Comparison of ENCODE assay signal across 12 cellular contexts in the genomic region with DNA sequence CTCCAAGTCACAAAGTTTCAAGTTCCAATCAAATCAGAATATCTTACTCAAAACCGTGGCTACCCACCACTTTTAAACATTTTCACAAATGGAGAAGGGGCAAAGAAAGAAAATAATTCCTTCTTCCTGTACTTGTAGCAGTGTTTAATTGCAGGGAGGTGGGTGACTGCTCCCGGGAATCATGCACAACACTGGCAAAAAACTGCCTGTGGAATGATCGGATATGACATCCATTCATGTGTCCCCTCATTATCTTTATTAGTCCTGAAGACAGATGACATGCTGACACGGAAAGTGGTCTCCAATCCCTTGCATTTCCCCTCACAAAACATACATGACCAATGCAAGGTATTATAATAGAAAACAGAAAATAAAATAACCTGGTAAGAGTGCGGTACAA. TPM values are rescaled to one million over a fixed set of nuclear protein-coding genes. Genes with fewer than 3 reads are reported as not detected.
DNase-seq lines count a peak whose midpoint lies in the region; ATAC-seq and TF ChIP-seq lines count a peak whose summit lies in the region.
"Had no signal": no experiment of that assay in that cellular context is flagged by ENCODE, and none has a peak within 500 bp of the region (broad histone marks: within the 10 kb centered on the region; RNA-seq: fewer than 3 reads in every experiment).

No MANE protein-coding gene starts in this region.

- H3K4me1 Mint-ChIP-seq in natural killer cell treated with Interleukin-12 subunit alpha and Interleukin-12 subunit beta and Interleukin-15 and Interleukin-18, amount 100 ng/mL, for 72 hours (ENCODE audit: low read depth in 2 of 2) = peaks cover 38 to 50% of the 10 kb centered on the region in 2 donors

- peak overlapping the region; percentile 96 for H3K4me3 Mint-ChIP-seq in natural killer cell treated with Interleukin-12 subunit alpha and Interleukin-12 subunit beta and Interleukin-15 and Interleukin-18, amount 100 ng/mL, for 72 hours

- ATAC-seq in natural killer cell treated with Interleukin-12 subunit alpha and Interleukin-12 subunit beta and Interleukin-15 and Interleukin-18, amount 100 ng/mL, for 72 hours = no peak
- ATAC-seq in HG03108 (IDR thresholded peaks at IDR 0.05; ENCODE audit: unreplicated experiment) (no peak), omental fat pad (ENCODE audit: low FRiP score) (no peak)

- no peaks in the 10 kb centered on the region for H3K36me3 Mint-ChIP-seq in natural killer cell treated with Interleukin-12 subunit alpha and Interleukin-12 subunit beta and Interleukin-15 and Interleukin-18, amount 100 ng/mL, for 72 hours

- H3K36me3 ChIP-seq in HUES64 (ENCODE audit: insufficient read depth, low read length) = no peaks in the 10 kb centered on the region
- H3K36me3 ChIP-seq: transverse colon had no signal

- no peaks in the 10 kb centered on the region for H3K9me3 Mint-ChIP-seq in natural killer cell treated with Interleukin-12 subunit alpha and Interleukin-12 subunit beta and Interleukin-15 and Interleukin-18, amount 100 ng/mL, for 72 hours

- WGBS in HUES64 = 84% methylated on average over 5 of the region's 5 CpGs

- TF ChIP-seq CTCF in AG09309 (IDR thresholded peaks at IDR 0.05; ENCODE audit: control insufficient read depth, insufficient read depth, low read depth, low read length, missing control alignments) (no peak), cardiac fibroblast (IDR thresholded peaks at IDR 0.05; ENCODE audit: low read depth, low read length) (no peak), omental fat pad (IDR thresholded peaks at IDR 0.05) (no peak)

- peaks cover 42% of the 10 kb centered on the region for H3K27me3 ChIP-seq in HUES64 (ENCODE audit: insufficient read depth, low read length)
- H3K27me3 ChIP-seq: transverse colon had no signal

- DNase-seq in AG09309 (ENCODE audit: low read depth) = no peak
- no peak for DNase-seq in cardiac fibroblast (ENCODE audit: low read depth in 2 of 2)
- no peak for DNase-seq in natural killer cell treated with Interleukin-12 subunit alpha and Interleukin-12 subunit beta and Interleukin-15 and Interleukin-18, amount 100 ng/mL, for 72 hours (ENCODE audit: low spot score)
- no peak for DNase-seq in cerebellar cortex (ENCODE audit: low spot score)
- DNase-seq in omental fat pad (ENCODE audit: low spot score) = no peak
- no peak for DNase-seq in SK-N-DZ (ENCODE audit: low spot score)
- DNase-seq: activated CD4-positive, alpha-beta T cell treated with anti-CD3 and anti-CD28 coated beads for 1 hour; DMS53; NK-92 treated with Interleukin-12 subunit alpha and Interleukin-12 subunit beta, amount 100 ng/mL, for 24 hours; transverse colon had no signal

- H3K9ac ChIP-seq in HUES64 (ENCODE audit: low read depth, low read length) = no peak overlapping the region

- H3K4me1 ChIP-seq in HUES64 (ENCODE audit: insufficient read depth, low read length) = peaks cover 38% of the 10 kb centered on the region

- peak overlapping the region; percentile 70 for H3K4me3 ChIP-seq in AG09309 (ENCODE audit: control insufficient read depth, low read depth, low read length)
- H3K4me3 ChIP-seq in HUES64 (ENCODE audit: low read length) = peak overlapping the region; percentile 80
- H3K4me3 ChIP-seq in cardiac fibroblast (replicated peaks in 1 of 2; ENCODE audit: low read depth in 2 of 2, low read length in 2 of 2) = peak overlapping the region; percentile 76 to 78

- H3K27me3 Mint-ChIP-seq in natural killer cell treated with Interleukin-12 subunit alpha and Interleukin-12 subunit beta and Interleukin-15 and Interleukin-18, amount 100 ng/mL, for 72 hours = no peaks in the 10 kb centered on the region

- peak overlapping the region in 1 of 2 donors; percentile 81 for H3K27ac Mint-ChIP-seq in natural killer cell treated with Interleukin-12 subunit alpha and Interleukin-12 subunit beta and Interleukin-15 and Interleukin-18, amount 100 ng/mL, for 72 hours

- H3K9me3 ChIP-seq in HUES64 (ENCODE audit: insufficient read depth, low read depth, low read length) = no peaks in the 10 kb centered on the region
- H3K9me3 ChIP-seq: transverse colon had no signal

- H3K27ac ChIP-seq in HUES64 (ENCODE audit: low read depth, low read length) = no peak overlapping the region
- H3K27ac ChIP-seq: transverse colon had no signal

RNA-seq across cellular contexts. Expression of gene TSPAN5, which starts 2.0 kb away (rescaled TPM):
- polyA plus RNA-seq in HUES64 (2013, experiment 1 of 2) = 16.3 TPM
- polyA plus RNA-seq in HUES64 (2013, experiment 2 of 2) = 19.3 TPM
- 10 to 100 TPM; 22.1 to 24.9 TPM for total RNA-seq in natural killer cell treated with Interleukin-12 subunit alpha and Interleukin-12 subunit beta and Interleukin-15 and Interleukin-18, amount 100 ng/mL, for 72 hours
- total RNA-seq in omental fat pad = 10 to 100 TPM in 1 of 4 donors, 1 to 10 TPM in 3; 5.1 to 17.7 (median 6.9) TPM
- 17.7 and 22.3 TPM in 2 replicates for polyA plus RNA-seq in SK-N-DZ (2014; cell fraction: cytosol; rRNA removed)
- polyA plus RNA-seq in SK-N-DZ (2014; cell fraction: nucleus; rRNA removed) = 10.8 and 19.3 TPM in 2 replicates
